ENCODE assay signal across 2 cellular contexts in genomic region chr5:176631383-176631970, GRCh38.
TF ChIP-seq lines count a peak whose summit lies in the region.

No MANE protein-coding gene starts in this region.

TF ChIP-seq in GM23338, 12 proteins besides CTCF, POLR2A, EP300 and RAD21:
- TF ChIP-seq STAT1 (IDR thresholded peaks at IDR 0.05; ENCODE audit: unreplicated experiment), result no peak
- no peak for TF ChIP-seq EZH2 (IDR thresholded peaks at IDR 0.05; ENCODE audit: low read depth, unreplicated experiment)
- no peak for TF ChIP-seq ETS1 (IDR thresholded peaks at IDR 0.05)
- no peak for TF ChIP-seq ZNF331 (CRISPR knock-in tag; IDR thresholded peaks at IDR 0.05; ENCODE audit: low read depth)
- TF ChIP-seq CREB1 (CRISPR knock-in tag; IDR thresholded peaks at IDR 0.05; ENCODE audit: low read depth), result no peak
- no peak for TF ChIP-seq ZNF462 (CRISPR knock-in tag; IDR thresholded peaks at IDR 0.05)
- no peak for TF ChIP-seq NANOG (IDR thresholded peaks at IDR 0.05; ENCODE audit: borderline replicate concordance)
- TF ChIP-seq JUNB (IDR thresholded peaks at IDR 0.05; ENCODE audit: unreplicated experiment), result no peak
- TF ChIP-seq REST (IDR thresholded peaks at IDR 0.05; ENCODE audit: unreplicated experiment), result no peak
- no peak for TF ChIP-seq POLR2AphosphoS5 (IDR thresholded peaks at IDR 0.05; ENCODE audit: low read depth)
- TF ChIP-seq ZNF114 (CRISPR knock-in tag; IDR thresholded peaks at IDR 0.05), result no peak
- no peak for TF ChIP-seq EZH2phosphoT487 (IDR thresholded peaks at IDR 0.05; ENCODE audit: unreplicated experiment)

TF ChIP-seq in K562, 482 proteins besides CTCF, POLR2A, EP300 and RAD21:
- no peak for TF ChIP-seq KLF13 (tag; IDR thresholded peaks at IDR 0.05; ENCODE audit: borderline replicate concordance, low read depth)
- peak; percentile 27; the same call in 1 of the 2 replicates for TF ChIP-seq ZKSCAN1 (IDR thresholded peaks at IDR 0.05; ENCODE audit: low read depth, low read length)
